10 cellular contexts compared by ENCODE assay signal in genomic region chr4:130808492-130808891, GRCh38.
DNase-seq lines count a peak whose midpoint lies in the region; ATAC-seq and TF ChIP-seq lines count a peak whose summit lies in the region.
"Had no signal": no experiment of that assay in that cellular context is flagged by ENCODE, and none has a peak within 500 bp of the region (broad histone marks: within the 10 kb centered on the region; RNA-seq: fewer than 3 reads in every experiment).

No MANE protein-coding gene starts in this region.

- H3K4me1 ChIP-seq in endodermal cell (ENCODE audit: control insufficient read depth, insufficient read depth, low read length), result no peaks in the 10 kb centered on the region

- peaks cover 6% of the 10 kb centered on the region for H3K4me1 Mint-ChIP-seq in endodermal cell

- H3K9me3 Mint-ChIP-seq in endodermal cell, result peaks cover 23% of the 10 kb centered on the region

- H3K4me3 Mint-ChIP-seq in endodermal cell, result no peak overlapping the region

- ATAC-seq in GM21529 (IDR thresholded peaks at IDR 0.05; ENCODE audit: unreplicated experiment) (no peak), GM18517 (IDR thresholded peaks at IDR 0.05; ENCODE audit: unreplicated experiment) (no peak)

- no peak overlapping the region for H3K9ac ChIP-seq in endodermal cell (ENCODE audit: extremely low read depth, low read length, poor library complexity, severe bottlenecking)

- peaks cover 6% of the 10 kb centered on the region for H3K36me3 Mint-ChIP-seq in endodermal cell (ENCODE audit: low read depth)

- H3K27ac Mint-ChIP-seq in endodermal cell, result no peak overlapping the region

- no peaks in the 10 kb centered on the region for H3K36me3 ChIP-seq in endodermal cell (ENCODE audit: control insufficient read depth, insufficient read depth, low read length)
- H3K36me3 ChIP-seq: thoracic aorta had no signal

- H3K4me3 ChIP-seq in endodermal cell (ENCODE audit: low read length), result peak overlapping the region; percentile 51
- H3K4me3 ChIP-seq: thoracic aorta had no signal

- no peaks in the 10 kb centered on the region for H3K27me3 ChIP-seq in endodermal cell (ENCODE audit: control insufficient read depth, insufficient read depth, low read length, poor library complexity, severe bottlenecking)

- DNase-seq in NCI-H2227 (lab: John Stamatoyannopoulos, UW; ENCODE audit: unreplicated experiment), result peak; percentile 0
- no peak for DNase-seq in NCI-H2227 treated with DMSO at 0.1 percent for 48 hours (lab: John Stamatoyannopoulos, UW)
- DNase-seq in NCI-H2081 treated with DMSO at 0.1 percent for 48 hours (lab: John Stamatoyannopoulos, UW), result peak; percentile 7
- no peak for DNase-seq in endodermal cell
- peak; percentile 4 for DNase-seq in smooth muscle cell of the brain vasculature (ENCODE audit: low read depth, low spot score)
- DNase-seq in cortex of kidney (lab: John Stamatoyannopoulos, UW), result no peak
- DNase-seq: amygdala had no signal

- 81 to 89% methylated on average over 2 of the region's 3 CpGs for WGBS in endodermal cell (ENCODE audit: insufficient coverage in 1 of 2, insufficient read length in 1 of 2), 2 experiments

- TF ChIP-seq CTCF in endodermal cell (conservative IDR thresholded peaks at IDR 0.05), result peak; percentile 81

- no peaks in the 10 kb centered on the region for H3K27me3 Mint-ChIP-seq in endodermal cell (ENCODE audit: insufficient read depth)

- H3K9me3 ChIP-seq in endodermal cell (ENCODE audit: control insufficient read depth, low read length), result peaks cover 56% of the 10 kb centered on the region
- H3K9me3 ChIP-seq: thoracic aorta had no signal

- no peak overlapping the region for H3K27ac ChIP-seq in endodermal cell (ENCODE audit: low read depth, low read length)
- H3K27ac ChIP-seq: thoracic aorta had no signal

Comparison
In these comparisons a context has a peak if more than half of its experiments do, and no peak if none do; other contexts are left out.
1. DNase-seq: peak in NCI-H2227 (single experiment), NCI-H2081 treated with DMSO at 0.1 percent for 48 hours (single experiment) and smooth muscle cell of the brain vasculature (single experiment); none in NCI-H2227 treated with DMSO at 0.1 percent for 48 hours (single experiment), endodermal cell (single experiment) and cortex of kidney (single experiment).